1 cellular context compared by ENCODE assay signal in the genomic region with DNA sequence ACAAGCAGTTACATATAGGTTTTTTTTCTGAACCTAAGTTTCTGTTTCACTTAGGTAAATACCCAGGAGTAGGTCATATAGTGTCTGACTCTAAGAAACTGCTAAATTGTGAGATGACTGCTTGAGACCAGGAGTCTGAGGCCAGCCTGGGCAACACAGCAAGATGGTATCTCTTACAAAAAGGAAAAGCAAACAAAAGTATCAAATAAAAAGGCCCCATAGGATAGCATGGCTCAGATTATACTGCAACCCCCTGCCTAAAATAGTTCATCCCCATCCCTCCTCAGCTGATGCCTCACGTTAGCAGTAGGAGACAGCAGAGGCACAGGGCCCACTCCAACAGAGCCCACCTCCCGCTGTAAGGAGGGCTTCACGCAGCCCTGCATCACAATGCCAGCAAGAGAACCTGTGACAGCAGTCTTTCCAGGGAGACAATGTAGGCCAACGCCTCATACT.
TF ChIP-seq lines count a peak whose summit lies in the region.

No MANE protein-coding gene starts in this region.

TF ChIP-seq in HEK293, 187 proteins besides CTCF, POLR2A, EP300 and RAD21 (continued from another document):
- TF ChIP-seq, protein P1, sequence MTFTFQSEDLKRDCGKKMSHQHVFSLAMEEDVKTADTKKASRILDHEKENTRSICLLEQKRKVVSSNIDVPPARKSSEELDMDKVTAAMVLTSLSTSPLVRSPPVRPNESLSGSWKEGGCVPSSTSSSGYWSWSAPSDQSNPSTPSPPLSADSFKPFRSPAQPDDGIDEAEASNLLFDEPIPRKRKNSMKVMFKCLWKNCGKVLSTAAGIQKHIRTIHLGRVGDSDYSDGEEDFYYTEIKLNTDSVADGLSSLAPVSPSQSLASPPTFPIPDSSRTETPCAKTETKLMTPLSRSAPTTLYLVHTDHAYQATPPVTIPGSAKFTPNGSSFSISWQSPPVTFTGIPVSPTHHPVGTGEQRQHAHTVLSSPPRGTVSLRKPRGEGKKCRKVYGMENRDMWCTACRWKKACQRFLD (tag by site-specific recombination; IDR thresholded peaks at IDR 0.05), result no peak
- TF ChIP-seq ZNF624 (tag by site-specific recombination; IDR thresholded peaks at IDR 0.05), result no peak
- no peak for TF ChIP-seq TRIM28 (IDR thresholded peaks at IDR 0.05; ENCODE audit: borderline replicate concordance, low read length)
- no peak for TF ChIP-seq ZNF157 (tag by site-specific recombination; IDR thresholded peaks at IDR 0.05)
- TF ChIP-seq ZFP41 (tag by site-specific recombination; IDR thresholded peaks at IDR 0.05; ENCODE audit: borderline replicate concordance), result no peak
- TF ChIP-seq MZF1 (tag by site-specific recombination; IDR thresholded peaks at IDR 0.05; ENCODE audit: borderline replicate concordance), result peak; percentile 91; the same call in 1 of the 2 replicates
- TF ChIP-seq YY2 (tag by site-specific recombination; IDR thresholded peaks at IDR 0.05), result no peak
- no peak for TF ChIP-seq ZNF707 (tag by site-specific recombination; IDR thresholded peaks at IDR 0.05)
- TF ChIP-seq, protein P2, sequence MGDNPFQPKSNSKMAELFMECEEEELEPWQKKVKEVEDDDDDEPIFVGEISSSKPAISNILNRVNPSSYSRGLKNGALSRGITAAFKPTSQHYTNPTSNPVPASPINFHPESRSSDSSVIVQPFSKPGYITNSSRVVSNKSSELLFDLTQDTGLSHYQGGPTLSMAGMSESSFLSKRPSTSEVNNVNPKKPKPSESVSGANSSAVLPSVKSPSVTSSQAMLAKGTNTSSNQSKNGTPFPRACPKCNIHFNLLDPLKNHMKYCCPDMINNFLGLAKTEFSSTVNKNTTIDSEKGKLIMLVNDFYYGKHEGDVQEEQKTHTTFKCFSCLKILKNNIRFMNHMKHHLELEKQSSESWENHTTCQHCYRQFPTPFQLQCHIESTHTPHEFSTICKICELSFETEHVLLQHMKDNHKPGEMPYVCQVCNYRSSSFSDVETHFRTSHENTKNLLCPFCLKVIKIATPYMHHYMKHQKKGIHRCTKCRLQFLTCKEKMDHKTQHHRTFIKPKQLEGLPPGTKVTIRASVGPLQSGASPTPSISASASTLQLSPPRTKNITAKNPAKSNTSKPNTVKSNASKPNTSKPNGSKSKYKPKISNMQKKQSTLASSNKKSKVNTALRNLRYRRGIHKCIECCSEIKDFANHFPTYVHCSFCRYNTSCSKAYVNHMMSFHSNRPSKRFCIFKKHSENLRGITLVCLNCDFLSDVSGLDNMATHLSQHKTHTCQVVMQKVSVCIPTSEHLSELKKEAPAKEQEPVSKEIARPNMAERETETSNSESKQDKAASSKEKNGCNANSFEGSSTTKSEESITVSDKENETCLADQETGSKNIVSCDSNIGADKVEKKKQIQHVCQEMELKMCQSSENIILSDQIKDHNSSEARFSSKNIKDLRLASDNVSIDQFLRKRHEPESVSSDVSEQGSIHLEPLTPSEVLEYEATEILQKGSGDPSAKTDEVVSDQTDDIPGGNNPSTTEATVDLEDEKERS (tag by site-specific recombination; IDR thresholded peaks at IDR 0.05), result no peak
- TF ChIP-seq, protein P3, sequence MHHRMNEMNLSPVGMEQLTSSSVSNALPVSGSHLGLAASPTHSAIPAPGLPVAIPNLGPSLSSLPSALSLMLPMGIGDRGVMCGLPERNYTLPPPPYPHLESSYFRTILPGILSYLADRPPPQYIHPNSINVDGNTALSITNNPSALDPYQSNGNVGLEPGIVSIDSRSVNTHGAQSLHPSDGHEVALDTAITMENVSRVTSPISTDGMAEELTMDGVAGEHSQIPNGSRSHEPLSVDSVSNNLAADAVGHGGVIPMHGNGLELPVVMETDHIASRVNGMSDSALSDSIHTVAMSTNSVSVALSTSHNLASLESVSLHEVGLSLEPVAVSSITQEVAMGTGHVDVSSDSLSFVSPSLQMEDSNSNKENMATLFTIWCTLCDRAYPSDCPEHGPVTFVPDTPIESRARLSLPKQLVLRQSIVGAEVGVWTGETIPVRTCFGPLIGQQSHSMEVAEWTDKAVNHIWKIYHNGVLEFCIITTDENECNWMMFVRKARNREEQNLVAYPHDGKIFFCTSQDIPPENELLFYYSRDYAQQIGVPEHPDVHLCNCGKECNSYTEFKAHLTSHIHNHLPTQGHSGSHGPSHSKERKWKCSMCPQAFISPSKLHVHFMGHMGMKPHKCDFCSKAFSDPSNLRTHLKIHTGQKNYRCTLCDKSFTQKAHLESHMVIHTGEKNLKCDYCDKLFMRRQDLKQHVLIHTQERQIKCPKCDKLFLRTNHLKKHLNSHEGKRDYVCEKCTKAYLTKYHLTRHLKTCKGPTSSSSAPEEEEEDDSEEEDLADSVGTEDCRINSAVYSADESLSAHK (tag by site-specific recombination; IDR thresholded peaks at IDR 0.05), result peak; percentile 66; the same call in 1 of the 2 replicates
